In the genomic region with DNA sequence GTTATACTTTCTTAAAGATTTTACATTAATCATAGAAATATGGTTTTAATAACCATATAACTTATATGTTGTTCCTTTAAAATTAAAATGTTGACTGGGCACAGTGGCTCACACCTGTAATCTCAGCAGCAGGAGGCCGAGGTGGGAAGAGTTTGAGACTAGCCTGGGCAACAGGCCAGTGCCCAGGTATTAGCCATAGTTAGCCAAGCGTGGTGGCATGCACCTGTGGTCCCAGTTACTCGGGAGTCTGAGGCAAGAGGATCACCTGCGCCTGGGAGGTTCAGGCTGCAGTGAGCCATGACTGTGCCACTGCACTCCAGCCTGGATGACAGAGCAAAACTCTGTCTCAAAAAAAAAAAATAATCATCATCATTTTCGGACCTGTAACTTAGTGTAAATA, we compare ENCODE assay signal across 24 cellular contexts.
"Had no signal": no experiment of that assay in that cellular context is flagged by ENCODE, and none has a peak within 500 bp of the region (broad histone marks: within the 10 kb centered on the region; RNA-seq: fewer than 3 reads in every experiment).

No MANE protein-coding gene starts in this region.

- DNase-seq: Karpas-422, MM.1S, MV-4-11, NCI-H1092, NCI-H1105, NCI-H1417 treated with DMSO at 0.1 percent for 48 hours, NCI-H1436 treated with DMSO at 0.1 percent for 48 hours, NCI-H1694 treated with DMSO at 0.1 percent for 48 hours, NCI-H1930, NCI-H2029 treated with DMSO at 0.1 percent for 48 hours, NCI-H2081 treated with DMSO at 0.1 percent for 48 hours, NCI-H2107, NCI-H2171, NCI-H226, NCI-H446 treated with DMSO at 0.1 percent for 48 hours, NCI-H510A, NCI-H524, NCI-H526, NCI-H774, PC-9, SHP77, SIG-M5, SJCRH30, T-cell had no signal
